ENCODE assay signal across 10 cellular contexts in the genomic region with DNA sequence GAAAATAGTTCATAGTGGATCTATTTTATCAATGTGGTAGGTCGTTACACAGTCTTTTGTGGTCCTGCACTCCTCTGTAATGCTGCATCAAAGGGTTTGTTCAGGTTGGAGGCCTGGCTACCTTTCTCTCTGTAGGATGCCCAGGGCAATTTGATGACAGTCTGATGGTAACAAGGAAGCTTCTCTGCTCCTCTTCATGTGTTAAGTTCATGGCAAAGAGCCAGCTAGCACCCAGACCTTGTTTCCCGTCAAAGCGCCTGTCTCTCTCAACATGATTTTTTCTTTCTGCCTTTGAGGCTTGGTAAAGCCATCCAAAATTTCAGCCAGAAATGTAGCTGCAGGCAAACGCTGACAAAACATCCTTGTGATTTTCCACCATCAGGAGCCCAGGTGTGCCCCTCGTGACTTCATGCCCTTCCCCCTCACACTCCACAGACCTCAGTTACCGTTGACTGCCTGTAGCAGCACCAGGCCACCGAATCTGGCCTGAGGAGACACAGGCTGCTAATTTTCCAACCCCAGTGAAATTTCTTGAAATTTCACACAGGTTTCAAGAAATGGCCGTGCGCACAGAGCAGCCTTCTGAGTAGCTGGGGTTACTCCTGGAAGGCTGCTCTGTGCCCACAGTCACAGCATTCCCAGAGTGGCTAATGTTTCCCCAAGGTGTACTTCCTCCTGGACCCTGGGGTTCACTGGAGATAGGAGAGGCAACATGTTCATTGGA.
DNase-seq lines count a peak whose midpoint lies in the region; ATAC-seq, FAIRE-seq and TF ChIP-seq lines count a peak whose summit lies in the region.
"Had no signal": no experiment of that assay in that cellular context is flagged by ENCODE, and none has a peak within 500 bp of the region (broad histone marks: within the 10 kb centered on the region; RNA-seq: fewer than 3 reads in every experiment).

No MANE protein-coding gene starts in this region.

- FAIRE-seq in GM18507 (lab: Jason Lieb, UNC): peak; percentile 94

- no peak for TF ChIP-seq CTCF in activated B cell treated with CpG ODN at 0.5 μM for 24 hours (IDR thresholded peaks at IDR 0.05)
- TF ChIP-seq CTCF in GM10248 (IDR thresholded peaks at IDR 0.05; ENCODE audit: control extremely low read depth, extremely low read depth, low read depth, missing control alignments): no peak
- no peak for TF ChIP-seq CTCF in omental fat pad (IDR thresholded peaks at IDR 0.05)
- TF ChIP-seq CTCF in coronary artery (IDR thresholded peaks at IDR 0.05): no peak

- POLR2A ChIA-PET in activated B cell treated with CpG ODN at 0.5 μM for 24 hours (lab: Charles Lee) (interaction anchor here (1.3 to 2.5 kb wide), 4 partner anchors 11 to 42 kb away, joined by 3 to 8 read pairs (median 6); no protein-coding TSS in a partner anchor), GM10248 (lab: Yijun Ruan, JAX) (no interaction called here)

- peak overlapping the region; percentile 36 for H3K4me3 Mint-ChIP-seq in activated B cell treated with CpG ODN at 0.5 μM for 24 hours

- no peak overlapping the region for H3K27ac ChIP-seq in coronary artery

- intact Hi-C loops in activated B cell treated with CpG ODN at 0.5 μM for 24 hours (cut with micrococcal nuclease): loop anchor here (1.0 to 2.0 kb wide), 2 partner anchors 17 to 25 kb away; no protein-coding TSS in a partner anchor

- DNase-seq in GM18507 (ENCODE audit: extremely low spot score, insufficient read length, low read depth) (no peak), activated B cell treated with CpG ODN at 0.5 μM for 24 hours (peak; percentile 23), GM10248 (ENCODE audit: extremely low spot score) (no peak), omental fat pad (ENCODE audit: low spot score) (no peak), coronary artery (ENCODE audit: low spot score) (no peak), RPMI8226 (no peak)
- DNase-seq: HCEC 1CT, NCI-H187 had no signal

- peak overlapping the region; percentile 80 for H3K27ac Mint-ChIP-seq in activated B cell treated with CpG ODN at 0.5 μM for 24 hours

- H3K4me3 ChIP-seq in coronary artery: no peak overlapping the region

- ATAC-seq in GM21390 (IDR thresholded peaks at IDR 0.05; ENCODE audit: unreplicated experiment) (peak; percentile 55), HG03064 (IDR thresholded peaks at IDR 0.05; ENCODE audit: low read depth, unreplicated experiment) (peak; percentile 71), activated B cell treated with CpG ODN at 0.5 μM for 24 hours (ENCODE audit: low read depth) (peak; percentile 72), omental fat pad (ENCODE audit: low FRiP score) (no peak)

- no peaks in the 10 kb centered on the region for H3K27me3 Mint-ChIP-seq in activated B cell treated with CpG ODN at 0.5 μM for 24 hours

- CTCF ChIA-PET in activated B cell treated with CpG ODN at 0.5 μM for 24 hours (lab: Charles Lee): interaction anchor here (1.7 kb wide), 1 partner anchor 13 kb away, joined by 6 read pairs; no protein-coding TSS in a partner anchor
- CTCF ChIA-PET in GM10248 (lab: Yijun Ruan, JAX): interaction anchor here (0.8 to 4.0 kb wide), 9 partner anchors 9 to 251 kb away, joined by 3 to 24 read pairs (median 5); no protein-coding TSS in a partner anchor

- H3K9me3 Mint-ChIP-seq in activated B cell treated with CpG ODN at 0.5 μM for 24 hours: no peaks in the 10 kb centered on the region

- peaks cover 60% of the 10 kb centered on the region for H3K4me1 Mint-ChIP-seq in activated B cell treated with CpG ODN at 0.5 μM for 24 hours

- no peaks in the 10 kb centered on the region for H3K36me3 Mint-ChIP-seq in activated B cell treated with CpG ODN at 0.5 μM for 24 hours (ENCODE audit: low read depth)
